ENCODE assay signal across 12 cellular contexts in genomic region chr1:109639841-109640184, GRCh38. TPM values are rescaled to one million over a fixed set of nuclear protein-coding genes. Genes with fewer than 3 reads are reported as not detected.
DNase-seq lines count a peak whose midpoint lies in the region; ATAC-seq and TF ChIP-seq lines count a peak whose summit lies in the region.
"Had no signal": no experiment of that assay in that cellular context is flagged by ENCODE, and none has a peak within 500 bp of the region (broad histone marks: within the 10 kb centered on the region; RNA-seq: fewer than 3 reads in every experiment).

No MANE protein-coding gene starts in this region.

- TF ChIP-seq POLR2A in Peyer's patch (IDR thresholded peaks at IDR 0.05): no peak

- intact Hi-C loops in left ventricle myocardium inferior (cut with micrococcal nuclease): loop anchor here (5.0 kb wide), 1 partner anchor 132 kb away; no protein-coding TSS in a partner anchor

- no peak overlapping the region for H3K4me2 ChIP-seq in MM.1S (ENCODE audit: low read depth, low read length)
- H3K4me2 ChIP-seq: BLaER1 treated with 17β-estradiol and CSF1 and Interleukin-3, amounts not matched to agents 10 nM and 100 nM had no signal

- H3K9me2 ChIP-seq in MM.1S (replicated peaks; ENCODE audit: insufficient read depth, low read length): no peaks in the 10 kb centered on the region

- H3K27me3 ChIP-seq in Peyer's patch (no peaks in the 10 kb centered on the region), lung (ENCODE audit: control insufficient read depth, insufficient read depth) (no peaks in the 10 kb centered on the region), MM.1S (replicated peaks; ENCODE audit: insufficient read depth, low read length) (no peaks in the 10 kb centered on the region), left ventricle myocardium inferior (ENCODE audit: low read depth) (no peaks in the 10 kb centered on the region)
- H3K27me3 ChIP-seq: BLaER1 treated with 17β-estradiol and CSF1 and Interleukin-3, amounts not matched to agents 10 nM and 100 nM; heart right ventricle had no signal

- no peaks in the 10 kb centered on the region for H3F3A ChIP-seq in MM.1S (ENCODE audit: insufficient read depth, low read length)

- H3K36me3 ChIP-seq in Peyer's patch (no peaks in the 10 kb centered on the region), lung (ENCODE audit: control insufficient read depth in 2 of 2, insufficient read depth in 2 of 2, low read length in 2 of 2) (no peaks in the 10 kb centered on the region), MM.1S (replicated peaks; ENCODE audit: insufficient read depth, low read length) (no peaks in the 10 kb centered on the region), left ventricle myocardium inferior (no peaks in the 10 kb centered on the region)
- H3K36me3 ChIP-seq: BLaER1 treated with 17β-estradiol and CSF1 and Interleukin-3, amounts not matched to agents 10 nM and 100 nM; heart right ventricle; neutrophil had no signal

- DNase-seq in Peyer's patch (peak in 2 of 3 donors; percentile 47 to 49), lung (ENCODE audit: low spot score) (peak; percentile 6), MM.1S (no peak), left ventricle myocardium inferior (no peak)

- H3K27ac ChIP-seq in Peyer's patch (no peak overlapping the region), lung (ENCODE audit: low read depth in 1 of 2, low read length in 1 of 2) (no peak overlapping the region), MM.1S (ENCODE audit: low read length) (no peak overlapping the region), left ventricle myocardium inferior (replicated peaks) (no peak overlapping the region)
- H3K27ac ChIP-seq: BLaER1 treated with 17β-estradiol and CSF1 and Interleukin-3, amounts not matched to agents 10 nM and 100 nM; heart right ventricle; neutrophil had no signal

- no peak overlapping the region for H2AFZ ChIP-seq in MM.1S (ENCODE audit: low read length)

- H4K20me1 ChIP-seq in MM.1S (ENCODE audit: insufficient read depth, low read length): no peaks in the 10 kb centered on the region

- no peak overlapping the region for H3K9ac ChIP-seq in MM.1S (ENCODE audit: low read length)
- H3K9ac ChIP-seq: BLaER1 treated with 17β-estradiol and CSF1 and Interleukin-3, amounts not matched to agents 10 nM and 100 nM had no signal

- H3K9me3 ChIP-seq in Peyer's patch (no peaks in the 10 kb centered on the region), lung (ENCODE audit: control insufficient read depth in 2 of 2, insufficient read depth in 1 of 2, low read length in 1 of 2) (no peaks in the 10 kb centered on the region), MM.1S (replicated peaks; ENCODE audit: insufficient read depth, low read length) (no peaks in the 10 kb centered on the region), left ventricle myocardium inferior (replicated peaks) (no peaks in the 10 kb centered on the region)
- H3K9me3 ChIP-seq: BLaER1 treated with 17β-estradiol and CSF1 and Interleukin-3, amounts not matched to agents 10 nM and 100 nM; heart right ventricle; neutrophil had no signal

- ATAC-seq in GM19351 (IDR thresholded peaks at IDR 0.05; ENCODE audit: unreplicated experiment) (peak; percentile 2), lung (ENCODE audit: insufficient read depth, low FRiP score) (no peak), HG02588 (IDR thresholded peaks at IDR 0.05; ENCODE audit: unreplicated experiment) (no peak)

- H3K79me2 ChIP-seq in MM.1S (ENCODE audit: low read length): no peaks in the 10 kb centered on the region

- peaks cover 0 to 22% (median 7%) of the 10 kb centered on the region in 4 donors for H3K4me1 ChIP-seq in Peyer's patch
- H3K4me1 ChIP-seq in lung (ENCODE audit: control insufficient read depth in 2 of 2, insufficient read depth in 2 of 2, low read length in 2 of 2): peaks cover 0 to 6% of the 10 kb centered on the region in 2 donors
- H3K4me1 ChIP-seq in MM.1S (ENCODE audit: low read length): peaks cover 16% of the 10 kb centered on the region
- peaks cover 25% of the 10 kb centered on the region for H3K4me1 ChIP-seq in left ventricle myocardium inferior

- no peak overlapping the region for H3K4me3 ChIP-seq in Peyer's patch
- no peak overlapping the region for H3K4me3 ChIP-seq in lung
- H3K4me3 ChIP-seq in MM.1S (ENCODE audit: low read length): no peak overlapping the region
- H3K4me3 ChIP-seq in left ventricle myocardium inferior: no peak overlapping the region
- H3K4me3 ChIP-seq: BLaER1 treated with 17β-estradiol and CSF1 and Interleukin-3, amounts not matched to agents 10 nM and 100 nM; heart right ventricle had no signal

- WGBS in lung, 2 donors: 51 to 59% methylated on average over 6 of the region's 6 CpGs

- TF ChIP-seq CTCF in Peyer's patch (IDR thresholded peaks at IDR 0.05) (no peak), lung (IDR thresholded peaks at IDR 0.05; ENCODE audit: control extremely low read depth, extremely low read depth) (no peak), MM.1S (IDR thresholded peaks at IDR 0.05; ENCODE audit: low read length) (no peak), left ventricle myocardium inferior (IDR thresholded peaks at IDR 0.05; ENCODE audit: borderline replicate concordance) (no peak)

RNA-seq across cellular contexts. Expression of gene GSTM4, which starts 16.1 kb away (rescaled TPM):
- total RNA-seq in Peyer's patch (100 to 1,000 TPM in 3 of 4 donors, 10 to 100 TPM in 1; 76.7 to 276 (median 228) TPM), lung (10 to 100 TPM; 18.6 to 19.7 TPM), left ventricle myocardium inferior (36.8 TPM)
- 10 to 100 TPM in 1 of 2 donors, 1 to 10 TPM in 1; 8.8 to 17.1 TPM for polyA plus RNA-seq in lung

RNA-seq across cellular contexts. Expression of gene AMPD2, which starts 20.2 kb away (rescaled TPM):
- total RNA-seq in Peyer's patch (100 to 1,000 TPM in 3 of 4 donors, 10 to 100 TPM in 1; 48.3 to 158 (median 110) TPM), lung (10 to 100 TPM; 35.8 to 57.4 TPM), left ventricle myocardium inferior (12.9 TPM)
- polyA plus RNA-seq in lung: 10 to 100 TPM; 16.7 to 53.2 TPM

RNA-seq across cellular contexts. Expression of gene GNAT2, which starts 20.4 kb away (rescaled TPM):
- total RNA-seq in Peyer's patch (not detected), lung (not detected), left ventricle myocardium inferior (not detected)
- polyA plus RNA-seq in lung: under 1 TPM in 1 of 2 donors, not detected in 1; 0.24 TPM
- total RNA-seq: activated B cell treated with CpG ODN at 0.5 μM for 24 hours; heart right ventricle; sciatic nerve; T-helper 1 cell treated with Interleukin-12 subunit alpha and Interleukin-12 subunit beta and Interleukin-4 antibody, amounts not matched to agents 30 ng/mL and 1 ng/mL, for 36 hours had no signal

RNA-seq across cellular contexts. Expression of gene GSTM2, which starts 28.0 kb away (rescaled TPM):
- total RNA-seq in Peyer's patch (100 to 1,000 TPM in 2 of 4 donors, 10 to 100 TPM in 2; 38.5 to 242 (median 116) TPM), lung (100 to 1,000 TPM in 1 of 2 donors, 10 to 100 TPM in 1; 27.6 to 106 TPM), left ventricle myocardium inferior (67.3 TPM)
- polyA plus RNA-seq in lung: 10 to 100 TPM in 1 of 2 donors, 1 to 10 TPM in 1; 7.7 to 51.7 TPM

RNA-seq across cellular contexts. Expression of gene GSTM1, which starts 47.8 kb away (rescaled TPM):
- total RNA-seq in Peyer's patch (10 to 100 TPM in 1 of 4 donors, not detected in 3; 93.7 TPM), lung (not detected), left ventricle myocardium inferior (not detected)
- polyA plus RNA-seq in lung: 10 to 100 TPM in 1 of 2 donors, under 1 TPM in 1; 0.10 to 36.9 TPM

Comparison
In these comparisons a context has a peak if more than half of its experiments do, and no peak if none do; other contexts are left out.
1. DNase-seq: peak in Peyer's patch (2 of 3) and lung (single experiment); none in MM.1S (single experiment) and left ventricle myocardium inferior (single experiment).